Comparison of ENCODE assay signal across 9 cellular contexts in genomic region chr6:167000759-167001158, GRCh38. TPM values are rescaled to one million over a fixed set of nuclear protein-coding genes. Genes with fewer than 3 reads are reported as not detected.
A peak's percentile ranks its signal among the peaks of the same experiment; 100 is the strongest.
DNase-seq lines count a peak whose midpoint lies in the region; ATAC-seq and TF ChIP-seq lines count a peak whose summit lies in the region.
"Had no signal": no experiment of that assay in that cellular context is flagged by ENCODE, and none has a peak within 500 bp of the region (broad histone marks: within the 10 kb centered on the region; RNA-seq: fewer than 3 reads in every experiment).

No MANE protein-coding gene starts in this region.

- H3K27ac Mint-ChIP-seq in activated CD8-positive, alpha-beta T cell treated with anti-CD3 and anti-CD28 coated beads for 36 hours = no peak overlapping the region

- H3K9ac ChIP-seq in BLaER1 = peak overlapping the region; percentile 30; the same call in 1 of the 2 replicates

- peaks cover 19% of the 10 kb centered on the region for H3K36me3 Mint-ChIP-seq in activated CD8-positive, alpha-beta T cell treated with anti-CD3 and anti-CD28 coated beads for 36 hours (ENCODE audit: low read depth)

- intact Hi-C loops in activated CD8-positive, alpha-beta T cell treated with anti-CD3 and anti-CD28 coated beads for 36 hours (cut with micrococcal nuclease) = loop anchor here (5.0 kb wide), 1 partner anchor 142 kb away; no protein-coding TSS in a partner anchor

- H3K4me1 ChIP-seq in BLaER1 (peaks cover 29% of the 10 kb centered on the region), HEK293 (ENCODE audit: control insufficient read depth, insufficient read depth, low read length) (peaks cover 5% of the 10 kb centered on the region), mesodermal cell (ENCODE audit: control insufficient read depth, insufficient read depth, low read length, poor library complexity, severe bottlenecking) (peaks cover 20% of the 10 kb centered on the region)

- WGBS in mesodermal cell (ENCODE audit: insufficient coverage in 2 of 2), 2 experiments = 67 to 90% methylated on average over 2 of the region's 2 CpGs

- H3K4me3 ChIP-seq in BLaER1 (no peak overlapping the region), HEK293 (ENCODE audit: low read depth, low read length) (peak overlapping the region; percentile 16), mesodermal cell (ENCODE audit: extremely low read depth, insufficient read depth, low read length, poor library complexity, severe bottlenecking) (peak overlapping the region; percentile 96)

- H3K36me3 ChIP-seq in BLaER1 (peaks cover 52% of the 10 kb centered on the region), HEK293 (ENCODE audit: control insufficient read depth in 2 of 2, insufficient read depth in 1 of 2, low read length in 2 of 2) (peaks cover 19 to 69% of the 10 kb centered on the region in 2 experiments), mesodermal cell (ENCODE audit: control insufficient read depth, insufficient read depth, low read length) (peaks cover 43% of the 10 kb centered on the region)

- no peak for TF ChIP-seq CTCF in HEK293 (tag by site-specific recombination; IDR thresholded peaks at IDR 0.05)
- no peak for TF ChIP-seq CTCF in activated CD8-positive, alpha-beta T cell treated with anti-CD3 and anti-CD28 coated beads for 36 hours (IDR thresholded peaks at IDR 0.05)

- no peaks in the 10 kb centered on the region for H3K9me3 Mint-ChIP-seq in activated CD8-positive, alpha-beta T cell treated with anti-CD3 and anti-CD28 coated beads for 36 hours

- POLR2A ChIA-PET in HEK293 (lab: Yijun Ruan, JAX) = interaction anchor here (0.7 to 2.4 kb wide), 2 partner anchors 8 to 44 kb away, joined by 4 to 14 read pairs; partner anchors contain the start of gene RNASET2
- POLR2A ChIA-PET in activated CD8-positive, alpha-beta T cell treated with anti-CD3 and anti-CD28 coated beads for 36 hours (lab: Charles Lee) = interaction anchor here (1.7 kb wide), 1 partner anchor 93 kb away, joined by 6 read pairs; no protein-coding TSS in a partner anchor

- H3K4me2 ChIP-seq in BLaER1 = peak overlapping the region; percentile 81

- H3K27ac ChIP-seq in BLaER1 = no peak overlapping the region
- no peak overlapping the region for H3K27ac ChIP-seq in HEK293 (ENCODE audit: extremely low read depth, low read depth, low read length)
- H3K27ac ChIP-seq in mesodermal cell (ENCODE audit: low read depth, low read length, severe bottlenecking) = no peak overlapping the region

- H3K4me3 Mint-ChIP-seq in activated CD8-positive, alpha-beta T cell treated with anti-CD3 and anti-CD28 coated beads for 36 hours = peak overlapping the region; percentile 85

- no peaks in the 10 kb centered on the region for H3K27me3 Mint-ChIP-seq in activated CD8-positive, alpha-beta T cell treated with anti-CD3 and anti-CD28 coated beads for 36 hours

- H3K9me3 ChIP-seq in BLaER1 = no peaks in the 10 kb centered on the region
- no peaks in the 10 kb centered on the region for H3K9me3 ChIP-seq in HEK293 (ENCODE audit: control insufficient read depth, insufficient read depth, low read depth, low read length)
- H3K9me3 ChIP-seq in mesodermal cell (ENCODE audit: control insufficient read depth, low read length) = no peaks in the 10 kb centered on the region

- H4K20me1 ChIP-seq in BLaER1 = peaks cover 37% of the 10 kb centered on the region

- CTCF ChIA-PET in HEK293 (lab: Yijun Ruan, JAX) = interaction anchor here (0.6 to 1.9 kb wide), 3 partner anchors 12 to 44 kb away, joined by 3 to 6 read pairs (median 4); no protein-coding TSS in a partner anchor
- CTCF ChIA-PET in activated CD8-positive, alpha-beta T cell treated with anti-CD3 and anti-CD28 coated beads for 36 hours (lab: Charles Lee) = interaction anchor here (1.1 to 3.5 kb wide), 4 partner anchors 11 to 141 kb away, joined by 3 to 17 read pairs (median 8); no protein-coding TSS in a partner anchor

- no peak for DNase-seq in activated CD8-positive, alpha-beta T cell treated with anti-CD3 and anti-CD28 coated beads for 36 hours
- no peak for DNase-seq in medulla oblongata (ENCODE audit: extremely low spot score)
- DNase-seq: posterior cingulate gyrus had no signal

- peaks cover 24% of the 10 kb centered on the region for H3K4me1 Mint-ChIP-seq in activated CD8-positive, alpha-beta T cell treated with anti-CD3 and anti-CD28 coated beads for 36 hours (ENCODE audit: low read depth)

- ATAC-seq in activated CD8-positive, alpha-beta T cell treated with anti-CD3 and anti-CD28 coated beads for 36 hours = no peak
- ATAC-seq in HG03108 (IDR thresholded peaks at IDR 0.05; ENCODE audit: unreplicated experiment) (no peak), HG02623 (IDR thresholded peaks at IDR 0.05; ENCODE audit: unreplicated experiment) (no peak), GM19397 (IDR thresholded peaks at IDR 0.05; ENCODE audit: unreplicated experiment) (no peak)

- no peaks in the 10 kb centered on the region for H3K27me3 ChIP-seq in BLaER1

TF ChIP-seq in HEK293, 187 proteins besides CTCF, POLR2A, EP300 and RAD21:
- TF ChIP-seq ZNF518A (tag by site-specific recombination; conservative IDR thresholded peaks at IDR 0.05; ENCODE audit: low read depth) = no peak
- no peak for TF ChIP-seq ZNF416 (tag by site-specific recombination; IDR thresholded peaks at IDR 0.05)
- TF ChIP-seq ZBTB17 (tag by site-specific recombination; IDR thresholded peaks at IDR 0.05) = peak; percentile 65
- peak; percentile 71 for TF ChIP-seq ZNF600 (tag by site-specific recombination; IDR thresholded peaks at IDR 0.05)
TF ChIP-seq in HEK293: peak in this region for 2.

RNA-seq across cellular contexts. Expression of gene CEP43, which starts 1.6 kb away (rescaled TPM):
- 10 to 100 TPM; 20.2 to 21.3 TPM for total RNA-seq in activated CD8-positive, alpha-beta T cell treated with anti-CD3 and anti-CD28 coated beads for 36 hours
- 17.5 TPM for polyA plus RNA-seq in mesodermal cell (2013, experiment 1 of 2)
- polyA plus RNA-seq in mesodermal cell (2013, experiment 2 of 2) = 20.0 TPM

RNA-seq across cellular contexts. Expression of gene RNASET2, which starts 44.4 kb away (rescaled TPM):
- total RNA-seq in activated CD8-positive, alpha-beta T cell treated with anti-CD3 and anti-CD28 coated beads for 36 hours = 10 to 100 TPM; 69.2 to 70.2 TPM
- polyA plus RNA-seq in mesodermal cell (2013, experiment 1 of 2) = 18.2 TPM
- 18.3 TPM for polyA plus RNA-seq in mesodermal cell (2013, experiment 2 of 2)
